26 cellular contexts compared by ENCODE assay signal in the genomic region with DNA sequence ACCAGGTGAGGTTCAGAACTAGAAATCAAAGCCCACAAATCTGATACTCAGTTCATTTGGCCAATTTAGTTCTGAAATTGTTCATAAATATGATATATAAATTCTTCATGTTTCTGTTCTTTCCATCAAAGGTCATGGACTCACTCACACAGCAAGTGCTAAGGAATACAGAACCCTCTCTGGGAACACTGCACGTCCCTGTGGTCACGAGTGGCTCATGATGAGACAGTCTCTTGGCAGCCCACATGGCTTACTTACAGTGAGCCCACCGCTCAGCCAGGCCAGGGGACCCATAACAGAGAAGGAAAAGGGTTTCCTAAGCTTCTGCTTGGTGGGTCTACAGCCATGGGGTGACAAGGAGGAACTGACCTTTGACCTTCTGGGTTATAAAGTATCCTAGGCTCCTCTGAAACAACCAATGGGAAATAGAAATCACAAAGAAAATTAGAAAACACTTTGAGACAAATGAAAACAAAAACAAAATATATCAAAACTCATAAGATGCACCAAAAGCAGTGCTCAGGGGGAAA.
DNase-seq lines count a peak whose midpoint lies in the region; ATAC-seq and TF ChIP-seq lines count a peak whose summit lies in the region.
"Had no signal": no experiment of that assay in that cellular context is flagged by ENCODE, and none has a peak within 500 bp of the region (broad histone marks: within the 10 kb centered on the region; RNA-seq: fewer than 3 reads in every experiment).

No MANE protein-coding gene starts in this region.

- H3K27me3 Mint-ChIP-seq in nephron progenitor cell (ENCODE audit: low read depth, poor library complexity), result peaks cover 4% of the 10 kb centered on the region

- no peaks in the 10 kb centered on the region for H3K27me3 ChIP-seq in ACC112 (ENCODE audit: insufficient read depth, low read length)
- H3K27me3 ChIP-seq in IMR-90 (ENCODE audit: control insufficient read depth, insufficient read depth, low read length), result no peaks in the 10 kb centered on the region
- no peaks in the 10 kb centered on the region for H3K27me3 ChIP-seq in brain microvascular endothelial cell (replicated peaks)
- no peaks in the 10 kb centered on the region for H3K27me3 ChIP-seq in mesenchymal stem cell (ENCODE audit: control insufficient read depth in 1 of 2, insufficient read depth in 1 of 2, low read length in 2 of 2)
- H3K27me3 ChIP-seq in foreskin keratinocyte, result no peaks in the 10 kb centered on the region
- H3K27me3 ChIP-seq: ascending aorta; BLaER1 treated with 17β-estradiol and CSF1 and Interleukin-3, amounts not matched to agents 10 nM and 100 nM; right atrium auricular region; SJCRH30 had no signal

- peak overlapping the region; percentile 99 for H2BK5ac ChIP-seq in IMR-90 (ENCODE audit: low read depth, low read length, poor library complexity, severe bottlenecking)
- no peak overlapping the region for H2BK5ac ChIP-seq in mesenchymal stem cell (ENCODE audit: low read depth, low read length, poor library complexity, severe bottlenecking)

- H2BK12ac ChIP-seq in mesenchymal stem cell (ENCODE audit: low read length in 2 of 2), result peak overlapping the region; percentile 38 to 98

- H3K4me3 ChIP-seq in ACC112 (ENCODE audit: low read depth, low read length), result no peak overlapping the region
- no peak overlapping the region for H3K4me3 ChIP-seq in IMR-90 (ENCODE audit: insufficient read depth, low read depth, low read length)
- no peak overlapping the region for H3K4me3 ChIP-seq in brain microvascular endothelial cell (ENCODE audit: low read depth, low read length)
- H3K4me3 ChIP-seq in mesenchymal stem cell (ENCODE audit: insufficient read depth in 1 of 2, low read depth in 1 of 2, low read length in 2 of 2), result no peak overlapping the region
- H3K4me3 ChIP-seq: A549; BLaER1 treated with 17β-estradiol and CSF1 and Interleukin-3, amounts not matched to agents 10 nM and 100 nM; right atrium auricular region; SJCRH30 had no signal

- H3K4ac ChIP-seq in IMR-90 (ENCODE audit: low read depth, low read length) (peak overlapping the region; percentile 98), mesenchymal stem cell (ENCODE audit: low read depth in 1 of 2, low read length in 2 of 2) (no peak overlapping the region)

- H3K9me3 Mint-ChIP-seq in activated naive CD4-positive, alpha-beta T cell treated with anti-CD3 and anti-CD28 coated beads, Interleukin-2, amount 50 U/mL, for 72 hours, result no peaks in the 10 kb centered on the region
- H3K9me3 Mint-ChIP-seq in nephron progenitor cell, result no peaks in the 10 kb centered on the region
- H3K9me3 Mint-ChIP-seq: T-helper 1 cell treated with Interleukin-12 subunit alpha and Interleukin-12 subunit beta and Interleukin-4 antibody, amounts not matched to agents 30 μg/mL and 1 μg/mL, for 36 hours had no signal

- CTCF ChIA-PET in IMR-90 (lab: Yijun Ruan, JAX), result interaction anchor here (1.6 kb wide), 1 partner anchor 120 kb away, joined by 4 read pairs; no protein-coding TSS in a partner anchor

- 60% methylated on average over 1 of the region's 3 CpGs; no CpG with 5 or more reads in 1 of the 2 experiments for WGBS in IMR-90 (ENCODE audit: extremely low coverage in 2 of 2, insufficient read length in 1 of 2), 2 experiments
- 73% methylated on average over 3 of the region's 3 CpGs for WGBS in mesenchymal stem cell

- no peaks in the 10 kb centered on the region for H3K36me3 Mint-ChIP-seq in activated naive CD4-positive, alpha-beta T cell treated with anti-CD3 and anti-CD28 coated beads, Interleukin-2, amount 50 U/mL, for 72 hours
- H3K36me3 Mint-ChIP-seq in nephron progenitor cell (ENCODE audit: low read depth), result peaks cover 13% of the 10 kb centered on the region

- no peak overlapping the region for H3K4me3 Mint-ChIP-seq in nephron progenitor cell
- H3K4me3 Mint-ChIP-seq: T-helper 1 cell treated with Interleukin-12 subunit alpha and Interleukin-12 subunit beta and Interleukin-4 antibody, amounts not matched to agents 30 μg/mL and 1 μg/mL, for 36 hours had no signal

- H3K36me3 ChIP-seq in ACC112 (ENCODE audit: insufficient read depth, low read length) (no peaks in the 10 kb centered on the region), IMR-90 (ENCODE audit: control insufficient read depth, insufficient read depth, low read length) (peaks cover 3% of the 10 kb centered on the region; the same call in 1 of the 2 replicates), brain microvascular endothelial cell (replicated peaks) (no peaks in the 10 kb centered on the region), mesenchymal stem cell (ENCODE audit: control insufficient read depth in 1 of 2, insufficient read depth in 2 of 2, low read depth in 1 of 2, low read length in 2 of 2) (no peaks in the 10 kb centered on the region)
- H3K36me3 ChIP-seq: SJCRH30 had no signal

- H3K27ac Mint-ChIP-seq in activated naive CD4-positive, alpha-beta T cell treated with anti-CD3 and anti-CD28 coated beads, Interleukin-2, amount 50 U/mL, for 72 hours, result peak overlapping the region in 1 of 2 donors; percentile 48
- no peak overlapping the region for H3K27ac Mint-ChIP-seq in nephron progenitor cell
- H3K27ac Mint-ChIP-seq: T-helper 1 cell treated with Interleukin-12 subunit alpha and Interleukin-12 subunit beta and Interleukin-4 antibody, amounts not matched to agents 30 μg/mL and 1 μg/mL, for 36 hours had no signal

- intact Hi-C loops in IMR-90 (cut with micrococcal nuclease), result loop anchor here (2.0 kb wide), 1 partner anchor 130 kb away; a partner anchor contains a TSS

- peak overlapping the region; percentile 98 for H3K56ac ChIP-seq in IMR-90 (ENCODE audit: extremely low read depth, insufficient read depth, low read length)

- peak overlapping the region; percentile 96 for H2BK15ac ChIP-seq in IMR-90 (ENCODE audit: low read depth, low read length)
- H2BK15ac ChIP-seq in mesenchymal stem cell (ENCODE audit: low read depth, poor library complexity, severe bottlenecking), result no peak overlapping the region

- H2BK120ac ChIP-seq in IMR-90 (ENCODE audit: low read depth, low read length) (peak overlapping the region; percentile 95), mesenchymal stem cell (ENCODE audit: low read depth, low read length) (peak overlapping the region; percentile 54)

- in situ Hi-C loops in IMR-90 (cut with MboI; ENCODE audit: low sequenced_read_pairs) (no loop called here), brain microvascular endothelial cell (cut with HindIII; ENCODE audit: low pct_ligation_motif_present, low sequenced_read_pairs) (no loop called here)

- no TSS peak for BruUV-seq in IMR-90 (replicated peaks; lab: Mats Ljungman, UMichigan)

- peak overlapping the region; percentile 97 for H2AK5ac ChIP-seq in IMR-90 (ENCODE audit: low read depth, low read length)
- H2AK5ac ChIP-seq in mesenchymal stem cell (ENCODE audit: low read length, severe bottlenecking), result peak overlapping the region; percentile 88

- POLR2A ChIA-PET in IMR-90 (lab: Charles Lee; ENCODE audit: unreplicated experiment), result no interaction called here

- H3K79me1 ChIP-seq in IMR-90 (ENCODE audit: low read depth in 1 of 2, low read length in 2 of 2) (peaks cover 3 to 18% of the 10 kb centered on the region in 2 experiments; a peak in 2 of 4 replicates), mesenchymal stem cell (replicated peaks; ENCODE audit: low read length, poor library complexity, severe bottlenecking) (no peaks in the 10 kb centered on the region)

- no peaks in the 10 kb centered on the region for H3K79me2 ChIP-seq in ACC112 (ENCODE audit: control insufficient read depth, insufficient read depth, low read length, unreplicated experiment)

- TF ChIP-seq CTCF in IMR-90 (conservative IDR thresholded peaks at IDR 0.05; ENCODE audit: low read depth, low read length) (no peak), brain microvascular endothelial cell (IDR thresholded peaks at IDR 0.05; ENCODE audit: low read depth, low read length, missing control alignments) (no peak), foreskin keratinocyte (conservative IDR thresholded peaks at IDR 0.05) (no peak), nephron progenitor cell (IDR thresholded peaks at IDR 0.05) (no peak)

- H3K23ac ChIP-seq in IMR-90 (ENCODE audit: low read depth, low read length) (peak overlapping the region; percentile 91), mesenchymal stem cell (ENCODE audit: low read length in 2 of 2) (no peak overlapping the region)

- H2BK20ac ChIP-seq in IMR-90 (ENCODE audit: low read depth, low read length), result peak overlapping the region; percentile 98

- H2AFZ ChIP-seq in ACC112 (ENCODE audit: low read length, unreplicated experiment) (no peak overlapping the region), IMR-90 (replicated peaks; ENCODE audit: low read length, poor library complexity) (peak overlapping the region; percentile 39), mesenchymal stem cell (ENCODE audit: low read depth, low read length) (no peak overlapping the region)

- peaks cover 33% of the 10 kb centered on the region for H3K4me1 Mint-ChIP-seq in nephron progenitor cell

- dilution Hi-C loops in IMR-90 (cut with HindIII; ENCODE audit: low sequenced_read_pairs, unreplicated experiment), result no loop called here

- peak overlapping the region; percentile 73; the same call in 1 of the 2 replicates for H3K4me2 ChIP-seq in IMR-90 (ENCODE audit: low read depth, low read length)
- H3K4me2 ChIP-seq in mesenchymal stem cell (ENCODE audit: low read length, poor library complexity, severe bottlenecking), result no peak overlapping the region
- H3K4me2 ChIP-seq: KMS-11 had no signal

- peak overlapping the region; percentile 90 to 97 for H4K8ac ChIP-seq in IMR-90 (ENCODE audit: low read depth in 2 of 2, low read length in 2 of 2)
- H4K8ac ChIP-seq in mesenchymal stem cell (ENCODE audit: low read length), result peak overlapping the region; percentile 68

- no peaks in the 10 kb centered on the region for H4K20me1 ChIP-seq in IMR-90 (ENCODE audit: insufficient read depth, low read length)
- H4K20me1 ChIP-seq: BLaER1 treated with 17β-estradiol and CSF1 and Interleukin-3, amounts not matched to agents 10 nM and 100 nM had no signal

- H3K27ac ChIP-seq in ACC112 (ENCODE audit: low read depth, low read length) (peak overlapping the region; percentile 85; the same call in 1 of the 2 replicates), IMR-90 (ENCODE audit: insufficient read depth, low read length) (peak overlapping the region; percentile 97), brain microvascular endothelial cell (peak overlapping the region; percentile 95), mesenchymal stem cell (ENCODE audit: low read length, poor library complexity, severe bottlenecking) (peak overlapping the region; percentile 39), foreskin keratinocyte (no peak overlapping the region)
- H3K27ac ChIP-seq: BLaER1 treated with 17β-estradiol and CSF1 and Interleukin-3, amounts not matched to agents 10 nM and 100 nM; KMS-11; SJCRH30; VCaP had no signal

- peak; percentile 75 for DNase-seq in IMR-90
- no peak for DNase-seq in brain microvascular endothelial cell
- DNase-seq in mesenchymal stem cell, result peak; percentile 54
- DNase-seq in foreskin keratinocyte, result no peak
- DNase-seq in activated naive CD4-positive, alpha-beta T cell treated with anti-CD3 and anti-CD28 coated beads, Interleukin-2, amount 50 U/mL, for 72 hours (ENCODE audit: low spot score in 2 of 2), result no peak
- DNase-seq in nephron progenitor cell, result no peak
- DNase-seq: activated CD4-positive, alpha-beta T cell treated with anti-CD3 and anti-CD28 coated beads, Interleukin-2, amount 50 U/mL, for 4 hours; activated effector memory CD4-positive, alpha-beta T cell treated with anti-CD3 and anti-CD28 coated beads, Interleukin-2, amount 50 U/mL, for 16 hours; hippocampal formation; islet precursor cell; NCI-H1092 treated with DMSO at 0.1 percent for 48 hours; NCI-H2029; NCI-H226; NCI-H82; occipital lobe; SJCRH30; stimulated activated CD4-positive, alpha-beta T cell treated with anti-CD3 and anti-CD28 coated beads, Interleukin-15, amount 100 ng/mL, for 24 hours had no signal

- TF ChIP-seq POLR2A in IMR-90 (IDR thresholded peaks at IDR 0.05; ENCODE audit: low read depth, low read length), result no peak

- H3K9me1 ChIP-seq in IMR-90 (ENCODE audit: insufficient read depth, low read length), result peaks cover 22% of the 10 kb centered on the region

- no peak for TF ChIP-seq RAD21 in IMR-90 (IDR thresholded peaks at IDR 0.05; ENCODE audit: low read length)

- H4K91ac ChIP-seq in IMR-90 (ENCODE audit: insufficient read depth, low read depth, low read length) (peak overlapping the region; percentile 98), mesenchymal stem cell (ENCODE audit: low read length) (peak overlapping the region; percentile 92)

- peak overlapping the region; percentile 18 for H2AK9ac ChIP-seq in IMR-90 (replicated peaks; ENCODE audit: low read depth, low read length, poor library complexity)

- H3K18ac ChIP-seq in IMR-90 (ENCODE audit: low read depth, low read length) (peak overlapping the region; percentile 90), mesenchymal stem cell (ENCODE audit: low read depth in 1 of 2, low read length in 2 of 2) (peak overlapping the region; percentile 31 to 45)

- H3K9me3 ChIP-seq in IMR-90 (ENCODE audit: control insufficient read depth, insufficient read depth, low read length), result no peaks in the 10 kb centered on the region
- no peaks in the 10 kb centered on the region for H3K9me3 ChIP-seq in mesenchymal stem cell (ENCODE audit: control insufficient read depth, low read length)
- H3K9me3 ChIP-seq: A549, ascending aorta, right atrium auricular region, SJCRH30 had no signal

- ATAC-seq in IMR-90 (ENCODE audit: low read depth) (no peak), foreskin keratinocyte (no peak), GM18519 (IDR thresholded peaks at IDR 0.05; ENCODE audit: low FRiP score, unreplicated experiment) (no peak)
- ATAC-seq in activated naive CD4-positive, alpha-beta T cell treated with anti-CD3 and anti-CD28 coated beads, Interleukin-2, amount 50 U/mL, for 72 hours, result no peak

- H4K5ac ChIP-seq in IMR-90 (ENCODE audit: low read depth, low read length), result peak overlapping the region; percentile 98

- H3K14ac ChIP-seq in IMR-90 (replicated peaks; ENCODE audit: low read depth, low read length), result peak overlapping the region; percentile 80
- H3K14ac ChIP-seq in mesenchymal stem cell (ENCODE audit: low read length in 2 of 2), result peak overlapping the region in 1 of 2 experiments; percentile 93

- H3K4me1 ChIP-seq in ACC112 (ENCODE audit: control insufficient read depth, insufficient read depth, low read length, unreplicated experiment), result peaks cover 18% of the 10 kb centered on the region
- H3K4me1 ChIP-seq in IMR-90 (ENCODE audit: control insufficient read depth, insufficient read depth, low read length), result peaks cover 18% of the 10 kb centered on the region
- peaks cover 10% of the 10 kb centered on the region for H3K4me1 ChIP-seq in mesenchymal stem cell (ENCODE audit: control insufficient read depth, insufficient read depth, low read depth, low read length)
- peaks cover 11% of the 10 kb centered on the region for H3K4me1 ChIP-seq in foreskin keratinocyte

- H3K9ac ChIP-seq in IMR-90 (ENCODE audit: low read depth, low read length) (no peak overlapping the region; the same call in 1 of the 2 replicates), mesenchymal stem cell (ENCODE audit: low read length) (peak overlapping the region; percentile 73)
- H3K9ac ChIP-seq: BLaER1 treated with 17β-estradiol and CSF1 and Interleukin-3, amounts not matched to agents 10 nM and 100 nM; KMS-11 had no signal

Comparison
In these comparisons a context has a peak if more than half of its experiments do, and no peak if none do; other contexts are left out.
1. DNase-seq: peak in IMR-90 (single experiment) and mesenchymal stem cell (single experiment); none in brain microvascular endothelial cell (single experiment), foreskin keratinocyte (0 of 2), activated naive CD4-positive, alpha-beta T cell treated with anti-CD3 and anti-CD28 coated beads, Interleukin-2, amount 50 U/mL, for 72 hours (0 of 2) and nephron progenitor cell (single experiment).